Comparison of ENCODE assay signal across 18 cellular contexts in the genomic region with DNA sequence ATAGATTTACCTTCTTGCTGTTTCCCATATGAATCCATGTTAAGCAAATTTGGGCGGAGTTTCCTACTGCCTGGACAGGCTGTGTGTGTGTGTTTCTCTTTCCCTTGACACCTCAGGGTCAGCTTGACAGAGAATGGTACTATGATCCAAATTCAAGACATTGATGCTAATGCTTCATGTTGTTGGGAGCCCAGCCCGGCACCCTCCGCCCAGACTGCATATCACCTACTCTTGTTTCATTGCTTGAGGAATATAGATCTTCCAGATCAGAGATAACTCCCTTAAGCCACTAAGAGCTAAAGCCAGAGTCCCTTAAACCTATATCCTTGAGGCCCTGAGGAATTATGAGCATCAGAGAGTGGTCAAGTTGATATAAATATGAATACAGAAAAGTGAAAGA.
DNase-seq lines count a peak whose midpoint lies in the region; ATAC-seq and TF ChIP-seq lines count a peak whose summit lies in the region.
"Had no signal": no experiment of that assay in that cellular context is flagged by ENCODE, and none has a peak within 500 bp of the region (broad histone marks: within the 10 kb centered on the region; RNA-seq: fewer than 3 reads in every experiment).

No MANE protein-coding gene starts in this region.

- no peak overlapping the region for H2AK9ac ChIP-seq in IMR-90 (replicated peaks; ENCODE audit: low read depth, low read length, poor library complexity)

- BruUV-seq in IMR-90 (replicated peaks; lab: Mats Ljungman, UMichigan), result no TSS peak

- ATAC-seq in IMR-90 (ENCODE audit: low read depth) (no peak), gastrocnemius medialis (no peak), HG02938 (IDR thresholded peaks at IDR 0.05; ENCODE audit: unreplicated experiment) (no peak)

- peak overlapping the region; percentile 36; the same call in 1 of the 2 replicates for H3K4ac ChIP-seq in IMR-90 (ENCODE audit: low read depth, low read length)

- CTCF ChIA-PET in IMR-90 (lab: Yijun Ruan, JAX), result interaction anchor here (6.1 kb wide), 1 partner anchor 12 kb away, joined by 27 read pairs; no protein-coding TSS in a partner anchor

- H3K27ac ChIP-seq in C4-2B (peak overlapping the region; percentile 59), IMR-90 (ENCODE audit: insufficient read depth, low read length) (no peak overlapping the region), liver (ENCODE audit: low read depth in 1 of 2, low read length in 2 of 2) (peak overlapping the region; percentile 12 to 14), gastrocnemius medialis (peak overlapping the region in 3 of 4 donors; percentile 80 to 98 (median 81))
- H3K27ac ChIP-seq: HL-60 had no signal

- intact Hi-C loops in IMR-90 (cut with micrococcal nuclease), result no loop called here
- intact Hi-C loops in gastrocnemius medialis (cut with DNase I; ENCODE audit: low total_unique reads), result loop anchor here (10.0 kb wide), 1 partner anchor 1343 kb away; a partner anchor contains a TSS

- H2BK20ac ChIP-seq in IMR-90 (ENCODE audit: low read depth, low read length), result peak overlapping the region; percentile 32; the same call in 1 of the 2 replicates

- DNase-seq in IMR-90, result no peak
- DNase-seq in gastrocnemius medialis, result no peak
- no peak for DNase-seq in 8988T
- no peak for DNase-seq in G401 (ENCODE audit: low spot score)
- DNase-seq: DMS79; KG1; NCI-H1092 treated with DMSO at 0.1 percent for 48 hours; NCI-H1436 treated with DMSO at 0.1 percent for 48 hours; NCI-H1930; NCI-H2227 treated with DMSO at 0.1 percent for 48 hours; NCI-H524; NCI-H774; NK-92 treated with Interleukin-12 subunit alpha and Interleukin-12 subunit beta, amount 100 ng/mL, for 24 hours had no signal

- H3K14ac ChIP-seq in IMR-90 (replicated peaks; ENCODE audit: low read depth, low read length), result no peak overlapping the region

- peaks cover 21% of the 10 kb centered on the region for H3K9me1 ChIP-seq in IMR-90 (ENCODE audit: insufficient read depth, low read length)

- TF ChIP-seq POLR2A in IMR-90 (IDR thresholded peaks at IDR 0.05; ENCODE audit: low read depth, low read length) (no peak), gastrocnemius medialis (IDR thresholded peaks at IDR 0.05) (no peak)

- peak overlapping the region; percentile 20; the same call in 1 of the 2 replicates for H3K18ac ChIP-seq in IMR-90 (ENCODE audit: low read depth, low read length)

- H3K9me3 ChIP-seq in IMR-90 (ENCODE audit: control insufficient read depth, insufficient read depth, low read length) (no peaks in the 10 kb centered on the region), liver (ENCODE audit: control insufficient read depth in 4 of 4, low read length in 3 of 4) (no peaks in the 10 kb centered on the region), gastrocnemius medialis (no peaks in the 10 kb centered on the region)
- H3K9me3 ChIP-seq: HAP-1 had no signal

- peak overlapping the region; percentile 35; the same call in 1 of the 2 replicates for H2BK120ac ChIP-seq in IMR-90 (ENCODE audit: low read depth, low read length)

- H4K8ac ChIP-seq in IMR-90 (ENCODE audit: low read depth in 2 of 2, low read length in 2 of 2), result no peak overlapping the region; a peak in 1 of 4 replicates

- peak overlapping the region; percentile 27; the same call in 1 of the 2 replicates for H2AK5ac ChIP-seq in IMR-90 (ENCODE audit: low read depth, low read length)

- H4K91ac ChIP-seq in IMR-90 (ENCODE audit: insufficient read depth, low read depth, low read length), result no peak overlapping the region

- H3K56ac ChIP-seq in IMR-90 (ENCODE audit: extremely low read depth, insufficient read depth, low read length), result no peak overlapping the region

- WGBS in IMR-90 (ENCODE audit: extremely low coverage in 2 of 2, insufficient read length in 1 of 2), 2 experiments, result no CpG with 5 or more reads among the region's 3 CpGs
- WGBS in liver, result 98% methylated on average over 3 of the region's 3 CpGs

- POLR2A ChIA-PET in IMR-90 (lab: Charles Lee; ENCODE audit: unreplicated experiment), result no interaction called here

- H2BK5ac ChIP-seq in IMR-90 (ENCODE audit: low read depth, low read length, poor library complexity, severe bottlenecking), result no peak overlapping the region

- peak overlapping the region; percentile 57; the same call in 1 of the 3 replicates for H2BK15ac ChIP-seq in IMR-90 (ENCODE audit: low read depth, low read length)

- no peak overlapping the region for H3K23ac ChIP-seq in IMR-90 (ENCODE audit: low read depth, low read length)

- H3K9ac ChIP-seq in IMR-90 (ENCODE audit: low read depth, low read length), result no peak overlapping the region
- H3K9ac ChIP-seq in liver (ENCODE audit: low read depth in 1 of 2, low read length in 2 of 2), result no peak overlapping the region

- H4K20me1 ChIP-seq in IMR-90 (ENCODE audit: insufficient read depth, low read length), result no peaks in the 10 kb centered on the region

- no peak for TF ChIP-seq CTCF in C4-2B (conservative IDR thresholded peaks at IDR 0.05)
- TF ChIP-seq CTCF in IMR-90 (conservative IDR thresholded peaks at IDR 0.05; ENCODE audit: low read depth, low read length), result no peak
- no peak for TF ChIP-seq CTCF in liver (IDR thresholded peaks at IDR 0.05; ENCODE audit: low read depth, low read length, missing input control)
- no peak for TF ChIP-seq CTCF in gastrocnemius medialis (IDR thresholded peaks at IDR 0.05 in 4 of 5, conservative IDR thresholded peaks at IDR 0.05 in 1 of 5)

- H3K27me3 ChIP-seq in IMR-90 (ENCODE audit: control insufficient read depth, insufficient read depth, low read length), result no peaks in the 10 kb centered on the region
- no peaks in the 10 kb centered on the region for H3K27me3 ChIP-seq in liver (ENCODE audit: control insufficient read depth in 4 of 4, insufficient read depth in 4 of 4, low read length in 3 of 4)
- H3K27me3 ChIP-seq in gastrocnemius medialis, result no peaks in the 10 kb centered on the region

- in situ Hi-C loops in IMR-90 (cut with MboI; ENCODE audit: low sequenced_read_pairs) (no loop called here), gastrocnemius medialis (cut with MboI; ENCODE audit: low sequenced_read_pairs in 4 of 4) (loop anchor here in 1 of 4 donors (10.0 kb wide), 1 partner anchor 123 kb away; no protein-coding TSS in a partner anchor), G401 (cut with HindIII; ENCODE audit: low sequenced_read_pairs) (no loop called here)

- H3K4me1 ChIP-seq in IMR-90 (ENCODE audit: control insufficient read depth, insufficient read depth, low read length), result peaks cover 14% of the 10 kb centered on the region
- H3K4me1 ChIP-seq in liver (ENCODE audit: control insufficient read depth in 4 of 4, insufficient read depth in 4 of 4, low read length in 3 of 4), result peaks cover 6 to 74% (median 52%) of the 10 kb centered on the region in 4 donors
- peaks cover 24 to 43% of the 10 kb centered on the region in 2 donors for H3K4me1 ChIP-seq in gastrocnemius medialis
- H3K4me1 ChIP-seq: HAP-1 had no signal

- no peak overlapping the region for H2AFZ ChIP-seq in IMR-90 (replicated peaks; ENCODE audit: low read length, poor library complexity)

- peaks cover 0 to 4% of the 10 kb centered on the region in 2 experiments; a peak in 1 of 4 replicates for H3K79me1 ChIP-seq in IMR-90 (ENCODE audit: low read depth in 1 of 2, low read length in 2 of 2)

- H4K5ac ChIP-seq in IMR-90 (ENCODE audit: low read depth, low read length), result no peak overlapping the region

- H3K4me2 ChIP-seq in IMR-90 (ENCODE audit: low read depth, low read length), result no peak overlapping the region

- H3K36me3 ChIP-seq in IMR-90 (ENCODE audit: control insufficient read depth, insufficient read depth, low read length), result no peaks in the 10 kb centered on the region
- H3K36me3 ChIP-seq in liver (ENCODE audit: control insufficient read depth in 4 of 4, insufficient read depth in 3 of 4, low read depth in 1 of 4, low read length in 3 of 4), result no peaks in the 10 kb centered on the region
- no peaks in the 10 kb centered on the region for H3K36me3 ChIP-seq in gastrocnemius medialis
- H3K36me3 ChIP-seq: HAP-1 had no signal

- dilution Hi-C loops in IMR-90 (cut with HindIII; ENCODE audit: low sequenced_read_pairs, unreplicated experiment), result no loop called here

- no peak for TF ChIP-seq RAD21 in IMR-90 (IDR thresholded peaks at IDR 0.05; ENCODE audit: low read length)
- no peak for TF ChIP-seq RAD21 in liver (IDR thresholded peaks at IDR 0.05)

- H3K4me3 ChIP-seq in IMR-90 (ENCODE audit: insufficient read depth, low read depth, low read length) (no peak overlapping the region), liver (ENCODE audit: low read depth in 1 of 3, low read length in 3 of 3) (no peak overlapping the region), gastrocnemius medialis (no peak overlapping the region)
- H3K4me3 ChIP-seq: HAP-1 had no signal

TF ChIP-seq in IMR-90, 13 proteins besides CTCF, POLR2A, EP300 and RAD21 (continues in another document):
- TF ChIP-seq, protein P1, sequence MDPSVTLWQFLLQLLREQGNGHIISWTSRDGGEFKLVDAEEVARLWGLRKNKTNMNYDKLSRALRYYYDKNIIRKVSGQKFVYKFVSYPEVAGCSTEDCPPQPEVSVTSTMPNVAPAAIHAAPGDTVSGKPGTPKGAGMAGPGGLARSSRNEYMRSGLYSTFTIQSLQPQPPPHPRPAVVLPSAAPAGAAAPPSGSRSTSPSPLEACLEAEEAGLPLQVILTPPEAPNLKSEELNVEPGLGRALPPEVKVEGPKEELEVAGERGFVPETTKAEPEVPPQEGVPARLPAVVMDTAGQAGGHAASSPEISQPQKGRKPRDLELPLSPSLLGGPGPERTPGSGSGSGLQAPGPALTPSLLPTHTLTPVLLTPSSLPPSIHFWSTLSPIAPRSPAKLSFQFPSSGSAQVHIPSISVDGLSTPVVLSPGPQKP (IDR thresholded peaks at IDR 0.05; ENCODE audit: borderline replicate concordance, low read depth, low read length), result no peak
- no peak for TF ChIP-seq MAZ (IDR thresholded peaks at IDR 0.05; ENCODE audit: borderline replicate concordance, low read depth, low read length)
- TF ChIP-seq MXI1 (IDR thresholded peaks at IDR 0.05; ENCODE audit: borderline replicate concordance, low read depth, low read length), result no peak
- TF ChIP-seq FOS (IDR thresholded peaks at IDR 0.05; ENCODE audit: low read depth, low read length), result no peak

TF ChIP-seq in liver, 16 proteins besides CTCF, POLR2A, EP300 and RAD21 (continues in another document):
- TF ChIP-seq SP1 (IDR thresholded peaks at IDR 0.05), result no peak
- TF ChIP-seq, protein P2, sequence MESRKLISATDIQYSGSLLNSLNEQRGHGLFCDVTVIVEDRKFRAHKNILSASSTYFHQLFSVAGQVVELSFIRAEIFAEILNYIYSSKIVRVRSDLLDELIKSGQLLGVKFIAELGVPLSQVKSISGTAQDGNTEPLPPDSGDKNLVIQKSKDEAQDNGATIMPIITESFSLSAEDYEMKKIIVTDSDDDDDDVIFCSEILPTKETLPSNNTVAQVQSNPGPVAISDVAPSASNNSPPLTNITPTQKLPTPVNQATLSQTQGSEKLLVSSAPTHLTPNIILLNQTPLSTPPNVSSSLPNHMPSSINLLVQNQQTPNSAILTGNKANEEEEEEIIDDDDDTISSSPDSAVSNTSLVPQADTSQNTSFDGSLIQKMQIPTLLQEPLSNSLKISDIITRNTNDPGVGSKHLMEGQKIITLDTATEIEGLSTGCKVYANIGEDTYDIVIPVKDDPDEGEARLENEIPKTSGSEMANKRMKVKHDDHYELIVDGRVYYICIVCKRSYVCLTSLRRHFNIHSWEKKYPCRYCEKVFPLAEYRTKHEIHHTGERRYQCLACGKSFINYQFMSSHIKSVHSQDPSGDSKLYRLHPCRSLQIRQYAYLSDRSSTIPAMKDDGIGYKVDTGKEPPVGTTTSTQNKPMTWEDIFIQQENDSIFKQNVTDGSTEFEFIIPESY (IDR thresholded peaks at IDR 0.05), result no peak
- no peak for TF ChIP-seq RXRA (IDR thresholded peaks at IDR 0.05)
